Comparison of ENCODE assay signal across 8 cellular contexts in the genomic region with DNA sequence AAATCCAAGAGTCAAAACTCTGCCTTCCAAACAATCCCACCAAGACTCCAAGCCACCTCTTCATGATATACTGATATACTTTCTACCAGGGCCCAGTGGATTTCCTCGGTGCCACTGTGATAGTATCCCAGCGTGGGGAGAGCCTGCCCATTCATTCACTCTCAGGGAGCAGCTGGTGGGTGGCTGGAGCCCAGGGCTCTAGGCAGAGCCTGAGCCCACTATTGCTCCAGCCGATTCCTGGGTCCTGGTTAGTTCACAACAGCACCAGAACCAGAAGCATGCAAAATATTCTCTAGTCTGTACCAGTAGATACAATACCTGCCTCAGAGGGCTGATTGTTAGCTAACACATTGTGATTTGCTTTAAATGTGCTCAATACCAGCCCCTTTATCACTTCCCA. TPM values are rescaled to one million over a fixed set of nuclear protein-coding genes. Genes with fewer than 3 reads are reported as not detected.
DNase-seq lines count a peak whose midpoint lies in the region; ATAC-seq and TF ChIP-seq lines count a peak whose summit lies in the region.

No MANE protein-coding gene starts in this region.

- H3K4me3 ChIP-seq in testis: peak overlapping the region; percentile 76 to 80

- peak overlapping the region; percentile 91 for H3K4me3 Mint-ChIP-seq in activated CD4-positive, alpha-beta T cell treated with anti-CD3 and anti-CD28 coated beads for 36 hours
- H3K4me3 Mint-ChIP-seq in activated naive CD8-positive, alpha-beta T cell: peak overlapping the region; percentile 93

- CTCF ChIA-PET in activated CD4-positive, alpha-beta T cell treated with anti-CD3 and anti-CD28 coated beads for 36 hours (lab: Charles Lee): interaction anchor here (0.6 to 3.7 kb wide), 6 partner anchors 10 to 58 kb away, joined by 3 to 43 read pairs (median 4); no protein-coding TSS in a partner anchor

- peaks cover 1% of the 10 kb centered on the region for H3K36me3 Mint-ChIP-seq in activated CD4-positive, alpha-beta T cell treated with anti-CD3 and anti-CD28 coated beads for 36 hours (ENCODE audit: low read depth)
- H3K36me3 Mint-ChIP-seq in activated naive CD8-positive, alpha-beta T cell: no peaks in the 10 kb centered on the region

- H3K27me3 Mint-ChIP-seq in activated CD4-positive, alpha-beta T cell treated with anti-CD3 and anti-CD28 coated beads for 36 hours: no peaks in the 10 kb centered on the region
- no peaks in the 10 kb centered on the region for H3K27me3 Mint-ChIP-seq in activated naive CD8-positive, alpha-beta T cell

- TF ChIP-seq POLR2A in testis (IDR thresholded peaks at IDR 0.05): no peak

- H3K9me3 Mint-ChIP-seq in activated CD4-positive, alpha-beta T cell treated with anti-CD3 and anti-CD28 coated beads for 36 hours (ENCODE audit: low read depth): no peaks in the 10 kb centered on the region
- H3K9me3 Mint-ChIP-seq in activated naive CD8-positive, alpha-beta T cell (ENCODE audit: low read depth): no peaks in the 10 kb centered on the region

- H3K9me3 ChIP-seq in testis: no peaks in the 10 kb centered on the region

- intact Hi-C loops in activated CD4-positive, alpha-beta T cell treated with anti-CD3 and anti-CD28 coated beads for 36 hours (cut with DNase I, micrococcal nuclease): loop anchor here in 1 of 2 experiments (5.0 to 10.0 kb wide), 2 partner anchors 489 to 639 kb away; a partner anchor contains a TSS
- intact Hi-C loops in left colon (cut with DNase I, micrococcal nuclease) (no loop called here), testis (cut with DNase I; ENCODE audit: low total_unique reads) (no loop called here)

- H3K27ac ChIP-seq in testis: peak overlapping the region; percentile 88 to 92

- no peaks in the 10 kb centered on the region for H3K36me3 ChIP-seq in testis (ENCODE audit: low read depth, missing control alignments)

- POLR2A ChIA-PET in activated CD4-positive, alpha-beta T cell treated with anti-CD3 and anti-CD28 coated beads for 36 hours (lab: Charles Lee): no interaction called here

- WGBS in testis, 2 donors: 18 to 30% methylated on average over 3 of the region's 3 CpGs

- H3K27ac Mint-ChIP-seq in activated CD4-positive, alpha-beta T cell treated with anti-CD3 and anti-CD28 coated beads for 36 hours: peak overlapping the region; percentile 89
- peak overlapping the region; percentile 82 for H3K27ac Mint-ChIP-seq in activated naive CD8-positive, alpha-beta T cell

- H3K4me1 Mint-ChIP-seq in activated CD4-positive, alpha-beta T cell treated with anti-CD3 and anti-CD28 coated beads for 36 hours: peaks cover 31% of the 10 kb centered on the region
- H3K4me1 Mint-ChIP-seq in activated naive CD8-positive, alpha-beta T cell (ENCODE audit: low read depth): peaks cover 49% of the 10 kb centered on the region

- no peaks in the 10 kb centered on the region for H3K27me3 ChIP-seq in testis

- DNase-seq in activated CD4-positive, alpha-beta T cell treated with anti-CD3 and anti-CD28 coated beads for 36 hours: no peak
- no peak for DNase-seq in activated CD4-positive, alpha-beta T cell treated with anti-CD3 and anti-CD28 coated beads for 48 hours
- no peak for DNase-seq in left colon
- no peak for DNase-seq in testis
- no peak for DNase-seq in activated CD4-positive, CD25-positive, alpha-beta regulatory T cell (lab: John Stamatoyannopoulos, UW)
- no peak for DNase-seq in NCI-H1048 (lab: John Stamatoyannopoulos, UW)

- H3K4me1 ChIP-seq in testis: peaks cover 28% of the 10 kb centered on the region

- no peak for ATAC-seq in activated CD4-positive, alpha-beta T cell treated with anti-CD3 and anti-CD28 coated beads for 36 hours
- ATAC-seq in left colon: peak; percentile 19
- ATAC-seq in GM21367 (IDR thresholded peaks at IDR 0.05; ENCODE audit: unreplicated experiment): no peak

- TF ChIP-seq CTCF in testis (IDR thresholded peaks at IDR 0.05): no peak

RNA-seq across cellular contexts. Expression of a gene that starts 0.8 kb away (rescaled TPM):
- 10 to 100 TPM; 49.2 to 50.7 TPM for total RNA-seq in activated CD4-positive, alpha-beta T cell treated with anti-CD3 and anti-CD28 coated beads for 36 hours
- total RNA-seq in left colon: 100 to 1,000 TPM; 131 to 355 TPM
- 100 to 1,000 TPM; 103 to 123 TPM for total RNA-seq in testis
- polyA plus RNA-seq in testis (ENCODE audit: insufficient read depth, low read depth, low replicate concordance): 217 TPM

RNA-seq across cellular contexts. Expression of a gene that starts 32.8 kb away (rescaled TPM):
- 1 to 10 TPM; 1.9 to 2.6 TPM for total RNA-seq in activated CD4-positive, alpha-beta T cell treated with anti-CD3 and anti-CD28 coated beads for 36 hours
- 10 to 100 TPM; 13.6 to 25.1 TPM for total RNA-seq in left colon
- total RNA-seq in testis: 10 to 100 TPM; 52.5 to 56.8 TPM
- 22.0 TPM for polyA plus RNA-seq in testis (ENCODE audit: insufficient read depth, low read depth, low replicate concordance)

RNA-seq across cellular contexts. Expression of a gene that starts 37.1 kb away (rescaled TPM):
- 1 to 10 TPM; 2.2 to 3.5 TPM for total RNA-seq in activated CD4-positive, alpha-beta T cell treated with anti-CD3 and anti-CD28 coated beads for 36 hours
- total RNA-seq in left colon (10 to 100 TPM; 13.1 to 19.3 TPM), testis (10 to 100 TPM; 22.7 to 23.1 TPM)
- 24.0 TPM for polyA plus RNA-seq in testis (ENCODE audit: insufficient read depth, low read depth, low replicate concordance)

Comparison
In these comparisons a context has a peak if more than half of its experiments do, and no peak if none do; other contexts are left out.
1. RNA of a gene that starts 32.8 kb away (total RNA-seq): 52.5 to 56.8 TPM in testis and 13.6 to 25.1 TPM in left colon; 1.9 to 2.6 TPM in activated CD4-positive, alpha-beta T cell treated with anti-CD3 and anti-CD28 coated beads for 36 hours; every median in the first group is over 4 times any median in the second.